26 cellular contexts compared by ENCODE assay signal in the genomic region with DNA sequence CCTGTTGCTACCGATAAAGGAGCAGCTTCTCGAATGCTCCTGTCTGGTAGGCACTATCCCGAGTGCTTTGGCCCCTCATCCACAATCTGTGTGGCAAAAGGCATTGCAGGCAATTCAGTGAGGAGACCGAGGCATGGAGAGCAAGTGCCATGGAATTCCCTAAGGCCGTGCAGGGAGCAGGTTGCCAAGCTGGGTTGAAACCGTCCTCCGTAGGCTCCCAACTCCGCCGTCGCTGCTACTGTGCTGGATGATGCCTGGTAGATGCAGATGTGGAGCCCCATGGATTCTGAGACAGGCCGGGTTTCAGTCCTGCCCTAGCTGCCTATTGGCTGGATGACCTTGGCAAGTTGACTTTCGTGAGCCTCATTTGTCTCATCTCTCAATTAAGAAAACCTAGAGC.
"Had no signal": no experiment of that assay in that cellular context is flagged by ENCODE, and none has a peak within 500 bp of the region (broad histone marks: within the 10 kb centered on the region; RNA-seq: fewer than 3 reads in every experiment).

No MANE protein-coding gene starts in this region.

- H3K4me3 ChIP-seq: esophagus squamous epithelium, hepatocyte, psoas muscle, sigmoid colon, testis had no signal

- DNase-seq: activated B cell treated with CpG ODN at 0.5 μM for 24 hours; activated CD4-positive, alpha-beta T cell treated with anti-CD3 and anti-CD28 coated beads, Interleukin-2, amount 50 U/mL, for 1 hour; activated CD8-positive, alpha-beta T cell treated with anti-CD3 and anti-CD28 coated beads for 36 hours; activated gamma-delta T cell treated with Interleukin-2 at 50 U/mL for 16 hours; activated naive CD8-positive, alpha-beta T cell treated with anti-CD3 and anti-CD28 coated beads, Interleukin-2, amount 50 U/mL, for 24 hours; activated T-cell treated with anti-CD3 and anti-CD28 coated beads, Interleukin-2, amount 50 U/mL, for 4 hours; amygdala; dermis blood vessel endothelial cell; effector CD4-positive, alpha-beta T cell; esophagus squamous epithelium; foreskin melanocyte; islet precursor cell; left cardiac atrium; left ventricle myocardium superior; naive B cell; nucleus accumbens; psoas muscle; sigmoid colon; stimulated activated CD4-positive, alpha-beta T cell treated with anti-CD3 and anti-CD28 coated beads, Interleukin-2, amount 100 ng/mL, for 48 hours; stimulated activated naive CD4-positive, alpha-beta T cell treated with Interleukin-2 at 50 U/mL for 16 hours; testis; trophoblast cell had no signal

- H3K27ac ChIP-seq: hepatocyte, parathyroid adenoma, psoas muscle, testis had no signal

- H2AFZ ChIP-seq: hepatocyte, parathyroid adenoma had no signal

- ATAC-seq: activated CD8-positive, alpha-beta T cell treated with anti-CD3 and anti-CD28 coated beads for 36 hours; activated naive CD8-positive, alpha-beta T cell treated with anti-CD3 and anti-CD28 coated beads, Interleukin-2, amount 50 U/mL, for 24 hours; activated T-cell treated with anti-CD3 and anti-CD28 coated beads, Interleukin-2, amount 50 U/mL, for 4 hours; activated T-helper 17 cell treated with anti-CD3 and anti-CD28 coated beads, Interleukin-2, amount 50 U/mL, for 72 hours; left ventricle myocardium superior; psoas muscle had no signal

- H3K36me3 ChIP-seq: sigmoid colon had no signal

- H3K9ac ChIP-seq: parathyroid adenoma had no signal

- H3K4me2 ChIP-seq: hepatocyte had no signal

- H3K27me3 ChIP-seq: esophagus squamous epithelium, hepatocyte, sigmoid colon, testis had no signal

- H3K4me1 ChIP-seq: parathyroid adenoma had no signal

- H3K9me3 ChIP-seq: esophagus squamous epithelium, psoas muscle, sigmoid colon, testis had no signal

- FAIRE-seq: bronchial epithelial cell had no signal
